ENCODE assay signal across 1 cellular context in the genomic region with DNA sequence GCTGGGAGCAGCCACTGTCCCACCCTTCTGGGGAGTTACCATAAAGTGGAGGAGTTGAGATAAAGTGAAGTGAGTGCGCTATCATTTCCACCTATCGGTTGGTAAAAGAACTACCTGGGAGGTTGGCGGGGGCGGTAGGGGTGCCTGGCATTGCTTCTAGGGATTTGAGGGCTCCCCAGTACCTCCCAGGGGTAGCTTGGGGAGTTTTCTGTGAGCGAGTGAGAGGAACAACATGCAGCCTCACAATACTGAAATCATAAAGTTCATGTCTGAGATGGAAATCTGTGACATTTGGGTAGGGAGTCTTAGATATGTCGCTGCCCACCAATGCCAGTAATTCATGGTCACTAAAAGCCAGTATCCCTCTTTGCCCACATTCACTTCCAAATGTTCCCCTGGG.
TF ChIP-seq lines count a peak whose summit lies in the region.

No MANE protein-coding gene starts in this region.

TF ChIP-seq in SK-N-SH, 30 proteins besides CTCF, POLR2A, EP300 and RAD21 (continued from another document):
- TF ChIP-seq POLR2AphosphoS5 (IDR thresholded peaks at IDR 0.05; ENCODE audit: low read depth, low read length) = no peak
- no peak for TF ChIP-seq RCOR1 (IDR thresholded peaks at IDR 0.05; ENCODE audit: low read length)
- no peak for TF ChIP-seq NRF1 (IDR thresholded peaks at IDR 0.05; ENCODE audit: low read depth, low read length)
